1 cellular context compared by ENCODE assay signal in genomic region chr12:123660328-123660727, GRCh38.
TF ChIP-seq lines count a peak whose summit lies in the region.

No MANE protein-coding gene starts in this region.

TF ChIP-seq in HEK293, 187 proteins besides CTCF, POLR2A, EP300 and RAD21 (continued from another document):
- no peak for TF ChIP-seq ELK4 (IDR thresholded peaks at IDR 0.05; ENCODE audit: borderline replicate concordance, low read depth, low read length)
- TF ChIP-seq ATF2 (tag by site-specific recombination; IDR thresholded peaks at IDR 0.05; ENCODE audit: low read depth), result no peak
- no peak for TF ChIP-seq ZNF19 (tag by site-specific recombination; IDR thresholded peaks at IDR 0.05; ENCODE audit: low read depth)
